1 cellular context compared by ENCODE assay signal in genomic region chr2:78431241-78431640, GRCh38.
TF ChIP-seq lines count a peak whose summit lies in the region.

No MANE protein-coding gene starts in this region.

TF ChIP-seq in GM23338, 12 proteins besides CTCF, POLR2A, EP300 and RAD21 (continued from another document):
- TF ChIP-seq ZNF462 (CRISPR knock-in tag; IDR thresholded peaks at IDR 0.05): no peak
- TF ChIP-seq NANOG (IDR thresholded peaks at IDR 0.05; ENCODE audit: borderline replicate concordance): no peak
- no peak for TF ChIP-seq JUNB (IDR thresholded peaks at IDR 0.05; ENCODE audit: unreplicated experiment)
- TF ChIP-seq CREB1 (CRISPR knock-in tag; IDR thresholded peaks at IDR 0.05; ENCODE audit: low read depth): no peak
